16 cellular contexts compared by ENCODE assay signal in the genomic region with DNA sequence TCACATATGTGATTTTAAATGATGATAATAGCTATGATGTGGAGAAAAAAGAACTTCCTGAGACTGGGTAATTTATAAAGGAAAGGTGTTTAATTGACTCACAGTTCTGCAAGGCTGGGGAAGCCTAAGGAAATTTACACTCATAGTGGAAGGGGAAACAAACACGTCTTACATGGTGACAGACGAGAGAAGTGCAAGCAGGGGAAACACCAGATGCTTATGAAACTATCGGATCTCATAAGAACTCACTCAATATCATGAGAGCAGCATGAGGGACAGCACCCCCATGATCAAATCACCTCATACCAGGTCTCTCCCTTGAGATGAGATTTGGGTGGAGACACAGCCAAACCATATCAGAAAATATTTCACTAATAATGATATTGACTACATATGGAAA.
DNase-seq lines count a peak whose midpoint lies in the region; ATAC-seq and TF ChIP-seq lines count a peak whose summit lies in the region.
"Had no signal": no experiment of that assay in that cellular context is flagged by ENCODE, and none has a peak within 500 bp of the region (broad histone marks: within the 10 kb centered on the region; RNA-seq: fewer than 3 reads in every experiment).

No MANE protein-coding gene starts in this region.

- no peaks in the 10 kb centered on the region for H3K27me3 Mint-ChIP-seq in nephron progenitor cell (ENCODE audit: low read depth, poor library complexity)

- DNase-seq in stimulated activated CD4-positive, alpha-beta T cell treated with anti-CD3 and anti-CD28 coated beads, Interleukin-15, amount 100 ng/mL, for 48 hours (ENCODE audit: low read depth in 2 of 2): peak; percentile 4 to 8
- no peak for DNase-seq in stimulated activated CD4-positive, alpha-beta T cell treated with anti-CD3 and anti-CD28 coated beads, Interleukin-4, amount 100 ng/mL, for 1 hour
- DNase-seq in stimulated activated naive CD8-positive, alpha-beta T cell treated with anti-CD3 and anti-CD28 coated beads, Interleukin-15, Interleukin-2, amounts not matched to agents 100 U/mL and 50 U/mL, for 24 hours: peak; percentile 9
- DNase-seq in foreskin melanocyte: no peak
- DNase-seq in nephron progenitor cell: no peak
- DNase-seq in NCI-H345 treated with DMSO at 0.1 percent for 48 hours (lab: John Stamatoyannopoulos, UW; ENCODE audit: unreplicated experiment): no peak
- DNase-seq: activated CD8-positive, alpha-beta memory T cell treated with anti-CD3 and anti-CD28 coated beads for 24 hours; heart right ventricle; Kasumi-1; left cardiac atrium; NCI-H1436; NCI-H69; RPMI8226; T-helper 17 cell had no signal

- peak; percentile 91 for ATAC-seq in GM21447 (IDR thresholded peaks at IDR 0.05; ENCODE audit: unreplicated experiment)
- ATAC-seq in HG03196 (IDR thresholded peaks at IDR 0.05; ENCODE audit: unreplicated experiment): peak; percentile 64
- ATAC-seq in stimulated activated naive CD8-positive, alpha-beta T cell treated with anti-CD3 and anti-CD28 coated beads, Interleukin-15, Interleukin-2, amounts not matched to agents 100 U/mL and 50 U/mL, for 24 hours: peak; percentile 95
- ATAC-seq: heart right ventricle, left cardiac atrium, T-helper 17 cell had no signal

- H3K27ac Mint-ChIP-seq in nephron progenitor cell: no peak overlapping the region
- H3K27ac Mint-ChIP-seq: T-helper 17 cell had no signal

- H3K4me3 Mint-ChIP-seq in nephron progenitor cell: no peak overlapping the region
- H3K4me3 Mint-ChIP-seq: T-helper 17 cell had no signal

- no peaks in the 10 kb centered on the region for H3K4me1 Mint-ChIP-seq in nephron progenitor cell

- H3K9me3 Mint-ChIP-seq in nephron progenitor cell: no peaks in the 10 kb centered on the region

- no peaks in the 10 kb centered on the region for H3K36me3 Mint-ChIP-seq in nephron progenitor cell (ENCODE audit: low read depth)

- no peak for TF ChIP-seq CTCF in nephron progenitor cell (IDR thresholded peaks at IDR 0.05)

Comparison
In these comparisons a context has a peak if more than half of its experiments do, and no peak if none do; other contexts are left out.
1. DNase-seq: peak in stimulated activated CD4-positive, alpha-beta T cell treated with anti-CD3 and anti-CD28 coated beads, Interleukin-15, amount 100 ng/mL, for 48 hours (2 of 2) and stimulated activated naive CD8-positive, alpha-beta T cell treated with anti-CD3 and anti-CD28 coated beads, Interleukin-15, Interleukin-2, amounts not matched to agents 100 U/mL and 50 U/mL, for 24 hours (single experiment); none in stimulated activated CD4-positive, alpha-beta T cell treated with anti-CD3 and anti-CD28 coated beads, Interleukin-4, amount 100 ng/mL, for 1 hour (single experiment), foreskin melanocyte (single experiment), nephron progenitor cell (single experiment) and NCI-H345 treated with DMSO at 0.1 percent for 48 hours (single experiment).
2. Peak in every context shown above with its lines, with median percentiles within 50 percentile points of each other: ATAC-seq.